8 cellular contexts compared by ENCODE assay signal in the genomic region with DNA sequence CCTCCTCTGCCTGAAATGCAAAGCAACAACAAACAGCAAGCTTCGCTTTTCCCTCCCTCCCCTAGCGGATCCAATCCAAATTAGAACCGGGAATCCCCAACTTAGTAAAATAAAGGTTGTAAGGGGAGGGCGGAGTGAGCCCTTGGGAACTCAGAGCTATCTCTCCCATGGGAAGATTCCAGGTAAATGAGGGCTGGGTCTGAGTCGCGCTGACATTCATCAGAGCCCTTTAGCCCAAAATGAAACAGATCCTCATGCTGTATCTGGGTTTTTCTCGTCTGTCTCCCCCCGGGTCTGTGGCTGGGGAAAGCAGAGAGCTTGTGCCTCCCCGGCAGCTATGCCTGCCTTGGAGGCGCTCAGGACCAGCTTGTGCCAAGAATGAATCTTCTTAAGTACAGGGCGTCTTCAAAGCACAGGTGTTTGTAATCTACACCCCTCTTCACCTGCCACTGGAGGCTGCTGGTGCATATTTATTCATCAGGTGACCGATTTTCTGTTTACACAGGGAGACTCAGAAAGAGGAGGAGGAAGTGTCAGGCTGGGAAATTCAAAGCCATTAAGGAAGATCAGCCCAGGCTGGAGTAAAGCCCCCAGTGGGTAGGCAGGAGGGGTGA. TPM values are rescaled to one million over a fixed set of nuclear protein-coding genes. Genes with fewer than 3 reads are reported as not detected.
DNase-seq lines count a peak whose midpoint lies in the region; ATAC-seq and TF ChIP-seq lines count a peak whose summit lies in the region.

No MANE protein-coding gene starts in this region.

- H3K27ac Mint-ChIP-seq in T-cell (peak overlapping the region; percentile 83 to 93), glutamatergic neuron (ENCODE audit: unreplicated experiment) (peak overlapping the region; percentile 92)

- peak in 1 of 4 experiments; percentile 15 for ATAC-seq in T-cell (replicated peaks in 1 of 4)
- ATAC-seq in GM21717 (IDR thresholded peaks at IDR 0.05; ENCODE audit: unreplicated experiment), result no peak
- no peak for ATAC-seq in sciatic nerve

- peaks cover 2% of the 10 kb centered on the region for H3K36me3 Mint-ChIP-seq in T-cell
- no peaks in the 10 kb centered on the region for H3K36me3 Mint-ChIP-seq in glutamatergic neuron (ENCODE audit: unreplicated experiment)

- H3K27me3 ChIP-seq in BJ (ENCODE audit: control insufficient read depth, insufficient read depth, low read length), result no peaks in the 10 kb centered on the region
- H3K27me3 ChIP-seq in HL-60 (ENCODE audit: insufficient read depth, poor library complexity, severe bottlenecking), result no peaks in the 10 kb centered on the region

- CTCF ChIA-PET in BJ (lab: Yijun Ruan, JAX), result interaction anchor here (0.8 to 1.9 kb wide), 7 partner anchors 16 to 313 kb away, joined by 3 to 7 read pairs (median 4); no protein-coding TSS in a partner anchor
- CTCF ChIA-PET in T-cell (lab: Charles Lee), result interaction anchor here (1.0 to 1.8 kb wide), 6 partner anchors 11 to 58 kb away, joined by 3 to 7 read pairs (median 4); a partner anchor contains a TSS

- DNase-seq in BJ (ENCODE audit: low read depth) (no peak), HL-60 (ENCODE audit: low read depth in 1 of 2, low spot score in 1 of 2) (no peak), T-cell (peak in 2 of 34 experiments; percentile 24 to 35), glutamatergic neuron (no peak), cerebellum (ENCODE audit: low spot score) (no peak), sciatic nerve (ENCODE audit: low spot score) (no peak)

- intact Hi-C loops in sciatic nerve (cut with DNase I), result no loop called here

- H3K4me3 Mint-ChIP-seq in T-cell, result peak overlapping the region; percentile 78 to 89 (median 79)
- H3K4me3 Mint-ChIP-seq in glutamatergic neuron (ENCODE audit: unreplicated experiment), result peak overlapping the region; percentile 99

- POLR2A ChIA-PET in BJ (lab: Charles Lee), result interaction anchor here (0.6 to 0.7 kb wide), 2 partner anchors 503 to 586 kb away, joined by 3 read pairs; no protein-coding TSS in a partner anchor
- POLR2A ChIA-PET in T-cell (lab: Charles Lee), result interaction anchor here in 1 of 2 donors (0.7 kb wide), 1 partner anchor 169 kb away, joined by 3 read pairs; no protein-coding TSS in a partner anchor

- H3K27me3 Mint-ChIP-seq in T-cell (no peaks in the 10 kb centered on the region), glutamatergic neuron (ENCODE audit: unreplicated experiment) (peaks cover 45% of the 10 kb centered on the region)

- TF ChIP-seq CTCF in BJ (IDR thresholded peaks at IDR 0.05; ENCODE audit: insufficient read depth, low read depth, low read length) (no peak; the same call in 1 of the 2 replicates), HL-60 (IDR thresholded peaks at IDR 0.05; ENCODE audit: insufficient read depth, low read length) (no peak), glutamatergic neuron (IDR thresholded peaks at IDR 0.05; ENCODE audit: partially characterized antibody, unreplicated experiment) (no peak)

- H3K9me3 Mint-ChIP-seq in T-cell (no peaks in the 10 kb centered on the region), glutamatergic neuron (ENCODE audit: unreplicated experiment) (peaks cover 54% of the 10 kb centered on the region)

- peak overlapping the region; percentile 76 for H3K4me3 ChIP-seq in BJ (ENCODE audit: low read depth, low read length)
- peak overlapping the region; percentile 64 for H3K4me3 ChIP-seq in HL-60 (replicated peaks; ENCODE audit: insufficient read depth, low read length)
- peak overlapping the region in 6 of 7 experiments; percentile 10 to 79 (median 67) for H3K4me3 ChIP-seq in skin epidermis

- no peaks in the 10 kb centered on the region for H3K36me3 ChIP-seq in BJ (ENCODE audit: control insufficient read depth, insufficient read depth, low read length)

- peaks cover 34 to 48% (median 39%) of the 10 kb centered on the region in 3 donors for H3K4me1 Mint-ChIP-seq in T-cell
- peaks cover 34% of the 10 kb centered on the region for H3K4me1 Mint-ChIP-seq in glutamatergic neuron (ENCODE audit: low read depth, unreplicated experiment)

- H3K27ac ChIP-seq in HL-60 (replicated peaks), result peak overlapping the region; percentile 98
- peak overlapping the region in 14 of 21 experiments; percentile 18 to 96 (median 68) for H3K27ac ChIP-seq in skin epidermis

RNA-seq across cellular contexts. Expression of a gene that starts 55.0 kb away (rescaled TPM):
- polyA plus RNA-seq in BJ (2011; rRNA removed), result 14.8 and 16.2 TPM in 2 replicates
- 14.0 and 19.3 TPM in 2 replicates for polyA minus RNA-seq in BJ (2011; rRNA and poly(A)+ RNA removed)
- total RNA-seq in T-cell, result 10 to 100 TPM; 29.1 to 61.7 (median 37.4) TPM
- 473 TPM for total RNA-seq in glutamatergic neuron (ENCODE audit: unreplicated experiment)
- total RNA-seq in cerebellum, result 45.9 TPM
- 97.3 TPM for total RNA-seq in sciatic nerve
